In the genomic region with DNA sequence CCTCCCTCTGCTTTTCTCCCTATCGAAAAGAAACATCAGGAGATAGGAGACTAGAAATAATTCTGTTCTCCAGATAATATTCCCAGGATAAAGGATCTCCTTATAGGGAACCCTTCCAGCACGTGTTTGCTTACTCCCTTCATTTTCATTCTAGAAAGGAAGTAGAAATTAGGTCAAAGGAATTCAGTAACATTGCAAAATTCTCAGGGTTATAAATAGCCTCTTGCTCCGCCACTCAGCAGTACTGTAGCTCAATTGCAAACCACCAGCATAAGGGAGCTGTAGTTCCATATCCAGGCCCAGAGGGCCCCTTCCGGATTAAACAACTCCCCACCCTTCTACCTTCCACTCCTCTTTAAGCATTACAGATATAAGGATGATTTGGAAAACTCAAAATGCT, we compare ENCODE assay signal across 8 cellular contexts. TPM values are rescaled to one million over a fixed set of nuclear protein-coding genes. Genes with fewer than 3 reads are reported as not detected.
A peak's percentile ranks its signal among the peaks of the same experiment; 100 is the strongest.
DNase-seq lines count a peak whose midpoint lies in the region; ATAC-seq and TF ChIP-seq lines count a peak whose summit lies in the region.

No MANE protein-coding gene starts in this region.

- CTCF ChIA-PET in naive thymus-derived CD4-positive, alpha-beta T cell (lab: Charles Lee) = interaction anchor here (1.2 kb wide), 1 partner anchor 51 kb away, joined by 3 read pairs; no protein-coding TSS in a partner anchor

- peaks cover 63 to 83% (median 73%) of the 10 kb centered on the region in 7 donors for H3K4me1 Mint-ChIP-seq in naive thymus-derived CD4-positive, alpha-beta T cell

- peaks cover 0 to 22% (median 4%) of the 10 kb centered on the region in 3 experiments for H3K36me3 ChIP-seq in naive thymus-derived CD4-positive, alpha-beta T cell (ENCODE audit: control insufficient read depth in 2 of 3, insufficient read depth in 3 of 3, low read length in 3 of 3)

- H3K4me3 Mint-ChIP-seq in naive thymus-derived CD4-positive, alpha-beta T cell = peak overlapping the region in 9 of 10 donors; percentile 49 to 87 (median 76)

- peaks cover 0 to 2% (median 0%) of the 10 kb centered on the region in 11 donors for H3K9me3 Mint-ChIP-seq in naive thymus-derived CD4-positive, alpha-beta T cell

- DNase-seq in AG10803 (ENCODE audit: low read depth) (peak; percentile 82), NOMO-1 treated with dmso at 0.1 percent for 144 hours (lab: John Stamatoyannopoulos, UW; ENCODE audit: unreplicated experiment) (peak; percentile 66), dermis blood vessel endothelial cell (peak; percentile 40), NCI-H446 treated with DMSO at 0.1 percent for 48 hours (lab: John Stamatoyannopoulos, UW) (no peak), GOT3 (lab: John Stamatoyannopoulos, UW) (no peak), germinal center (ENCODE audit: low spot score) (no peak)
- DNase-seq in naive thymus-derived CD4-positive, alpha-beta T cell = no peak

- H3K27me3 Mint-ChIP-seq in naive thymus-derived CD4-positive, alpha-beta T cell = no peaks in the 10 kb centered on the region

- H3K27me3 ChIP-seq in naive thymus-derived CD4-positive, alpha-beta T cell (ENCODE audit: control insufficient read depth in 2 of 2, insufficient read depth in 2 of 2, low read length in 2 of 2) = no peaks in the 10 kb centered on the region

- no peak for ATAC-seq in naive thymus-derived CD4-positive, alpha-beta T cell
- ATAC-seq in GM21576 (IDR thresholded peaks at IDR 0.05; ENCODE audit: unreplicated experiment) = no peak

- H3K4me1 ChIP-seq in naive thymus-derived CD4-positive, alpha-beta T cell (ENCODE audit: control insufficient read depth in 2 of 2, insufficient read depth in 2 of 2, low read length in 2 of 2) = peaks cover 55 to 67% of the 10 kb centered on the region in 2 donors

- peaks cover 0 to 17% (median 5%) of the 10 kb centered on the region in 5 donors for H3K36me3 Mint-ChIP-seq in naive thymus-derived CD4-positive, alpha-beta T cell

- peak overlapping the region; percentile 79 for H3K27ac ChIP-seq in naive thymus-derived CD4-positive, alpha-beta T cell (ENCODE audit: low read depth, low read length)

- H3K27ac Mint-ChIP-seq in naive thymus-derived CD4-positive, alpha-beta T cell = peak overlapping the region; percentile 90 to 96 (median 93)

- peak; percentile 21; the same call in 1 of the 2 replicates for TF ChIP-seq CTCF in AG10803 (conservative IDR thresholded peaks at IDR 0.05; ENCODE audit: low read length)

- intact Hi-C loops in naive thymus-derived CD4-positive, alpha-beta T cell (cut with micrococcal nuclease) = no loop called here

- POLR2A ChIA-PET in naive thymus-derived CD4-positive, alpha-beta T cell (lab: Charles Lee) = interaction anchor here (0.6 to 3.4 kb wide), 5 partner anchors 30 to 548 kb away, joined by 3 to 47 read pairs (median 3); no protein-coding TSS in a partner anchor

- peak overlapping the region; percentile 32 for H3K4me3 ChIP-seq in AG10803 (ENCODE audit: low read length)
- H3K4me3 ChIP-seq in naive thymus-derived CD4-positive, alpha-beta T cell (ENCODE audit: low read length) = peak overlapping the region; percentile 11

- H3K9me3 ChIP-seq in naive thymus-derived CD4-positive, alpha-beta T cell (ENCODE audit: control insufficient read depth in 2 of 3, low read length in 3 of 3) = no peaks in the 10 kb centered on the region

RNA-seq across cellular contexts. Expression of a gene that starts 6.2 kb away (rescaled TPM):
- 34.7 and 35.7 TPM in 2 replicates for total RNA-seq in dermis blood vessel endothelial cell
- 100 to 1,000 TPM in 1 of 5 experiments, 10 to 100 TPM in 4; 50.8 to 104 (median 52.3) TPM for total RNA-seq in naive thymus-derived CD4-positive, alpha-beta T cell
- 10 to 100 TPM; 35.6 to 67.4 TPM for polyA plus RNA-seq in naive thymus-derived CD4-positive, alpha-beta T cell

Comparison
In these comparisons a context has a peak if more than half of its experiments do, and no peak if none do; other contexts are left out.
1. DNase-seq: peak in AG10803 (single experiment), NOMO-1 treated with dmso at 0.1 percent for 144 hours (single experiment) and dermis blood vessel endothelial cell (single experiment); none in naive thymus-derived CD4-positive, alpha-beta T cell (0 of 9), NCI-H446 treated with DMSO at 0.1 percent for 48 hours (single experiment), GOT3 (single experiment) and germinal center (single experiment).